In genomic region chr13:85254641-85255040, GRCh38 we compare ENCODE assay signal across 19 cellular contexts.
DNase-seq lines count a peak whose midpoint lies in the region; ATAC-seq and TF ChIP-seq lines count a peak whose summit lies in the region.
"Had no signal": no experiment of that assay in that cellular context is flagged by ENCODE, and none has a peak within 500 bp of the region (broad histone marks: within the 10 kb centered on the region; RNA-seq: fewer than 3 reads in every experiment).

No MANE protein-coding gene starts in this region.

- POLR2A ChIA-PET in PC-3 (lab: Charles Lee; ENCODE audit: unreplicated experiment) = no interaction called here

- peak overlapping the region; percentile 4 for H3K27ac Mint-ChIP-seq in progenitor cell of endocrine pancreas
- H3K27ac Mint-ChIP-seq: B cell; CD4-positive, alpha-beta T cell; CD8-positive, alpha-beta T cell had no signal

- H3K27ac ChIP-seq in PC-3 (ENCODE audit: low read length) = no peak overlapping the region
- no peak overlapping the region for H3K27ac ChIP-seq in tibial artery
- H3K27ac ChIP-seq: 22Rv1; A549; BLaER1 treated with 17β-estradiol and CSF1 and Interleukin-3, amounts not matched to agents 10 nM and 100 nM; C4-2B had no signal

- H3K4me1 ChIP-seq in PC-3 (ENCODE audit: insufficient read depth, low read length) (no peaks in the 10 kb centered on the region), tibial artery (no peaks in the 10 kb centered on the region)
- H3K4me1 ChIP-seq: A549; BLaER1 treated with 17β-estradiol and CSF1 and Interleukin-3, amounts not matched to agents 10 nM and 100 nM; Caco-2 had no signal

- peak; percentile 39 for DNase-seq in HT1080 (ENCODE audit: low read depth)
- DNase-seq in PC-3 = peak; percentile 20
- DNase-seq in epithelial cell of esophagus (ENCODE audit: low read depth) = peak; percentile 60
- no peak for DNase-seq in progenitor cell of endocrine pancreas (ENCODE audit: low spot score, unreplicated experiment)
- DNase-seq in NCI-H2171 (lab: John Stamatoyannopoulos, UW) = no peak
- no peak for DNase-seq in tibial artery
- DNase-seq in NCI-H187 (lab: John Stamatoyannopoulos, UW) = no peak
- DNase-seq: AML-193; Caco-2; Calu3; CD4-positive, alpha-beta T cell; CD8-positive, alpha-beta T cell; DMS79 treated with DMSO at 0.1 percent for 48 hours; GF-D8 had no signal

- H3K27me3 ChIP-seq in PC-3 (ENCODE audit: low read length) (no peaks in the 10 kb centered on the region), tibial artery (no peaks in the 10 kb centered on the region)
- H3K27me3 ChIP-seq: BLaER1 treated with 17β-estradiol and CSF1 and Interleukin-3, amounts not matched to agents 10 nM and 100 nM had no signal

- CTCF ChIA-PET in PC-3 (lab: Charles Lee) = no interaction called here

- H3K36me3 ChIP-seq in PC-3 (ENCODE audit: low read depth, low read length) (no peaks in the 10 kb centered on the region), tibial artery (no peaks in the 10 kb centered on the region)
- H3K36me3 ChIP-seq: BLaER1 treated with 17β-estradiol and CSF1 and Interleukin-3, amounts not matched to agents 10 nM and 100 nM had no signal

- H3K4me2 ChIP-seq in PC-3 (ENCODE audit: low read length) = no peak overlapping the region
- H3K4me2 ChIP-seq: A549; BLaER1 treated with 17β-estradiol and CSF1 and Interleukin-3, amounts not matched to agents 10 nM and 100 nM had no signal

- H3K36me3 Mint-ChIP-seq in progenitor cell of endocrine pancreas (ENCODE audit: insufficient read depth) = peaks cover 1% of the 10 kb centered on the region
- H3K36me3 Mint-ChIP-seq: CD8-positive, alpha-beta T cell had no signal

- ATAC-seq in PC-3 = no peak; the same call in 1 of the 2 replicates
- ATAC-seq: A549; CD8-positive, alpha-beta T cell had no signal

- TF ChIP-seq CTCF in PC-3 (conservative IDR thresholded peaks at IDR 0.05; ENCODE audit: low read depth, low read length) (no peak), epithelial cell of esophagus (IDR thresholded peaks at IDR 0.05; ENCODE audit: insufficient read depth, low read depth, low read length, missing control alignments) (no peak), progenitor cell of endocrine pancreas (IDR thresholded peaks at IDR 0.05; ENCODE audit: unreplicated experiment) (no peak), tibial artery (IDR thresholded peaks at IDR 0.05) (no peak)

- no peak overlapping the region for H3K9ac ChIP-seq in PC-3 (ENCODE audit: low read length)
- H3K9ac ChIP-seq: BLaER1 treated with 17β-estradiol and CSF1 and Interleukin-3, amounts not matched to agents 10 nM and 100 nM had no signal

- H4K20me1 ChIP-seq in PC-3 (ENCODE audit: low read length) = no peaks in the 10 kb centered on the region
- H4K20me1 ChIP-seq: BLaER1 treated with 17β-estradiol and CSF1 and Interleukin-3, amounts not matched to agents 10 nM and 100 nM had no signal

- H3K9me3 Mint-ChIP-seq in progenitor cell of endocrine pancreas (ENCODE audit: low read depth) = peaks cover 4% of the 10 kb centered on the region

- intact Hi-C loops in PC-3 (cut with micrococcal nuclease) (no loop called here), tibial artery (cut with DNase I; ENCODE audit: low total_unique reads) (no loop called here)

- H3K9me2 ChIP-seq in PC-3 (replicated peaks; ENCODE audit: low read length) = no peaks in the 10 kb centered on the region

- no peaks in the 10 kb centered on the region for H3F3A ChIP-seq in PC-3 (ENCODE audit: low read length, unreplicated experiment)

- no peak overlapping the region for H3K4me3 ChIP-seq in PC-3 (ENCODE audit: low read length)
- no peak overlapping the region for H3K4me3 ChIP-seq in epithelial cell of esophagus (ENCODE audit: low read length)
- no peak overlapping the region for H3K4me3 ChIP-seq in tibial artery
- H3K4me3 ChIP-seq: A549; BLaER1 treated with 17β-estradiol and CSF1 and Interleukin-3, amounts not matched to agents 10 nM and 100 nM had no signal

- H3K27me3 Mint-ChIP-seq in progenitor cell of endocrine pancreas = no peaks in the 10 kb centered on the region
- H3K27me3 Mint-ChIP-seq: B cell; CD4-positive, alpha-beta T cell had no signal

- BruUV-seq in PC-3 (replicated peaks; lab: Mats Ljungman, UMichigan) = no TSS peak

- no peaks in the 10 kb centered on the region for H3K79me2 ChIP-seq in PC-3 (ENCODE audit: low read length)

- H3K4me3 Mint-ChIP-seq in progenitor cell of endocrine pancreas (ENCODE audit: low read depth) = no peak overlapping the region
- H3K4me3 Mint-ChIP-seq: B cell; CD4-positive, alpha-beta T cell; CD8-positive, alpha-beta T cell had no signal

- H3K4me1 Mint-ChIP-seq in progenitor cell of endocrine pancreas (ENCODE audit: low read depth) = peaks cover 4% of the 10 kb centered on the region
- H3K4me1 Mint-ChIP-seq: B cell had no signal

- H3K9me3 ChIP-seq in PC-3 (ENCODE audit: low read length) (no peaks in the 10 kb centered on the region), tibial artery (peaks cover 0 to 4% (median 0%) of the 10 kb centered on the region in 3 donors)
- H3K9me3 ChIP-seq: A549, Caco-2 had no signal

- H2AFZ ChIP-seq in PC-3 (ENCODE audit: low read length) = no peak overlapping the region

Comparison
In these comparisons a context has a peak if more than half of its experiments do, and no peak if none do; other contexts are left out.
1. DNase-seq: peak in HT1080 (single experiment), PC-3 (single experiment) and epithelial cell of esophagus (single experiment); none in progenitor cell of endocrine pancreas (single experiment), NCI-H2171 (single experiment), tibial artery (0 of 2) and NCI-H187 (0 of 2).